8 cellular contexts compared by ENCODE assay signal in genomic region chr20:347640-348484, GRCh38. TPM values are rescaled to one million over a fixed set of nuclear protein-coding genes. Genes with fewer than 3 reads are reported as not detected.
DNase-seq lines count a peak whose midpoint lies in the region; ATAC-seq and TF ChIP-seq lines count a peak whose summit lies in the region.

No MANE protein-coding gene starts in this region.

- H3K36me3 ChIP-seq in BE2C = peaks cover 6% of the 10 kb centered on the region; the same call in 1 of the 2 replicates
- no peaks in the 10 kb centered on the region for H3K36me3 ChIP-seq in smooth muscle cell (ENCODE audit: low read depth)

- H3K36me3 Mint-ChIP-seq in WTC11 = peaks cover 2% of the 10 kb centered on the region; the same call in 1 of the 2 replicates

- peak; percentile 72 for ATAC-seq in GM19035 (IDR thresholded peaks at IDR 0.05; ENCODE audit: unreplicated experiment)
- peak; percentile 71 for ATAC-seq in HG03159 (IDR thresholded peaks at IDR 0.05; ENCODE audit: unreplicated experiment)
- ATAC-seq in WTC11 = peak; percentile 80

- H3K4me2 ChIP-seq in smooth muscle cell = peak overlapping the region; percentile 98

- peak overlapping the region; percentile 70 for H3K4me3 ChIP-seq in BE2C (ENCODE audit: low read depth, low read length)
- peak overlapping the region; percentile 82 for H3K4me3 ChIP-seq in smooth muscle cell

- H3K27me3 ChIP-seq in BE2C (no peaks in the 10 kb centered on the region), smooth muscle cell (ENCODE audit: low read depth) (no peaks in the 10 kb centered on the region)

- no peaks in the 10 kb centered on the region for H3K9me3 ChIP-seq in BE2C
- H3K9me3 ChIP-seq in smooth muscle cell (replicated peaks; ENCODE audit: low read depth) = no peaks in the 10 kb centered on the region

- no peaks in the 10 kb centered on the region for H3K9me3 Mint-ChIP-seq in WTC11

- H3K79me2 ChIP-seq in smooth muscle cell (ENCODE audit: low read depth) = peaks cover 17% of the 10 kb centered on the region

- TF ChIP-seq CTCF in BE2C (IDR thresholded peaks at IDR 0.05; ENCODE audit: low read depth, low read length) (no peak), WTC11 (IDR thresholded peaks at IDR 0.05) (no peak), smooth muscle cell (IDR thresholded peaks at IDR 0.05; ENCODE audit: borderline replicate concordance, insufficient read depth, poor library complexity, severe bottlenecking) (no peak)

- no peaks in the 10 kb centered on the region; the same call in 1 of the 2 replicates for H3K4me1 ChIP-seq in BE2C
- H3K4me1 ChIP-seq in smooth muscle cell (ENCODE audit: low read depth) = peaks cover 10% of the 10 kb centered on the region

- H3K4me3 Mint-ChIP-seq in WTC11 = peak overlapping the region; percentile 89

- peak overlapping the region; percentile 77 for H2AFZ ChIP-seq in smooth muscle cell (ENCODE audit: low read depth)

- H4K20me1 ChIP-seq in smooth muscle cell (ENCODE audit: low read depth) = peaks cover 4% of the 10 kb centered on the region

- CTCF ChIA-PET in WTC11 (lab: Charles Lee) = interaction anchor here (0.9 to 4.2 kb wide), 13 partner anchors 8 to 195 kb away, joined by 3 to 37 read pairs (median 4); partner anchors contain the start of genes SOX12, TBC1D20 and TRIB3

- H3K4me1 Mint-ChIP-seq in WTC11 = peaks cover 17% of the 10 kb centered on the region

- POLR2A ChIA-PET in WTC11 (lab: Charles Lee) = interaction anchor here (0.5 to 1.7 kb wide), 12 partner anchors 8 to 69 kb away, joined by 3 to 13 read pairs (median 4); partner anchors contain the start of gene SOX12

- H3K27ac Mint-ChIP-seq in WTC11 = peak overlapping the region; percentile 93

- peaks cover 13% of the 10 kb centered on the region for H3F3A ChIP-seq in smooth muscle cell (ENCODE audit: low read depth)

- peak overlapping the region; percentile 89 for H3K9ac ChIP-seq in smooth muscle cell (ENCODE audit: low read depth)

- peak overlapping the region; percentile 97 for H3K27ac ChIP-seq in smooth muscle cell (ENCODE audit: low read depth)

- 2% methylated on average over 31 of the region's 61 CpGs for WGBS in smooth muscle cell (ENCODE audit: low lambda C conversion rate)

- H3K27me3 Mint-ChIP-seq in WTC11 (ENCODE audit: low read depth) = peaks cover 15% of the 10 kb centered on the region

- DNase-seq in BE2C = peak; percentile 97
- DNase-seq in NCI-H2196 treated with DMSO at 0.1 percent for 48 hours (lab: John Stamatoyannopoulos, UW; ENCODE audit: unreplicated experiment) = peak; percentile 93
- peak; percentile 97 for DNase-seq in WTC11 (ENCODE audit: low spot score)
- peak; percentile 52 to 72 for DNase-seq in cerebellar nuclear complex (lab: John Stamatoyannopoulos, UW)
- peak; percentile 95 for DNase-seq in iris pigment epithelial cell (ENCODE audit: low read depth)
- peak; percentile 90 for DNase-seq in smooth muscle cell (lab: John Stamatoyannopoulos, UW; ENCODE audit: unreplicated experiment)

TF ChIP-seq in WTC11, 78 proteins besides CTCF, POLR2A, EP300 and RAD21 (continues in another document):
- TF ChIP-seq CREM (CRISPR knock-in tag; IDR thresholded peaks at IDR 0.05) = peak; percentile 37; the same call in 1 of the 2 replicates
- no peak for TF ChIP-seq ZNF671 (CRISPR knock-in tag; IDR thresholded peaks at IDR 0.05)
- peak; percentile 62; the same call in 1 of the 2 replicates for TF ChIP-seq ETV6 (CRISPR knock-in tag; IDR thresholded peaks at IDR 0.05)
- peak; percentile 74; the same call in 1 of the 2 replicates for TF ChIP-seq TEAD1 (CRISPR knock-in tag; IDR thresholded peaks at IDR 0.05)
- no peak for TF ChIP-seq USF2 (CRISPR knock-in tag; IDR thresholded peaks at IDR 0.05)
- TF ChIP-seq HMGXB4 (CRISPR knock-in tag; IDR thresholded peaks at IDR 0.05) = peak; percentile 53; the same call in 1 of the 2 replicates
- TF ChIP-seq NFE2L1 (CRISPR knock-in tag; IDR thresholded peaks at IDR 0.05) = no peak; the same call in 1 of the 2 replicates
- TF ChIP-seq STAT6 (CRISPR knock-in tag; conservative IDR thresholded peaks at IDR 0.05; ENCODE audit: low read depth) = no peak
- TF ChIP-seq JUN (CRISPR knock-in tag; IDR thresholded peaks at IDR 0.05) = no peak
- TF ChIP-seq USF1 (CRISPR knock-in tag; IDR thresholded peaks at IDR 0.05) = no peak
- 0 out of 2 replicates have a peak, but pooled peaks have one; percentile 44 for TF ChIP-seq MYBL2 (CRISPR knock-in tag; IDR thresholded peaks at IDR 0.05)

RNA-seq across cellular contexts. Expression of gene NRSN2, which starts 1.0 kb away (rescaled TPM):
- polyA plus RNA-seq in BE2C (2012; ENCODE audit: insufficient read depth, insufficient read length, low read depth) = 55.0 TPM
- 23.0 to 23.7 TPM (median 23.3 TPM) in 3 replicates for total RNA-seq in WTC11 (2021)
- 31.5 and 50.1 TPM in 2 replicates for total RNA-seq in smooth muscle cell
- 99.1 and 107 TPM in 2 replicates for polyA plus RNA-seq in smooth muscle cell

RNA-seq across cellular contexts. Expression of gene SOX12, which starts 22.5 kb away (rescaled TPM):
- polyA plus RNA-seq in BE2C (2012; ENCODE audit: insufficient read depth, insufficient read length, low read depth) = 27.4 TPM
- total RNA-seq in WTC11 (2021) (59.1 to 76.3 TPM (median 72.5 TPM) in 3 replicates), smooth muscle cell (3.3 and 7.1 TPM in 2 replicates)
- 16.6 and 17.7 TPM in 2 replicates for polyA plus RNA-seq in smooth muscle cell

RNA-seq across cellular contexts. Expression of gene TRIB3, which starts 32.7 kb away (rescaled TPM):
- polyA plus RNA-seq in BE2C (2012; ENCODE audit: insufficient read depth, insufficient read length, low read depth) = 157 TPM
- total RNA-seq in WTC11 (2021) (7.8 to 9.2 TPM (median 8.7 TPM) in 3 replicates), smooth muscle cell (18.6 and 21.2 TPM in 2 replicates)
- polyA plus RNA-seq in smooth muscle cell = 25.7 TPM in 2 replicates

RNA-seq across cellular contexts. Expression of gene ZCCHC3, which starts 50.5 kb away (rescaled TPM):
- 72.9 TPM for polyA plus RNA-seq in BE2C (2012; ENCODE audit: insufficient read depth, insufficient read length, low read depth)
- total RNA-seq in WTC11 (2021) (43.6 to 54.1 TPM (median 52.6 TPM) in 3 replicates), smooth muscle cell (25.9 and 27.7 TPM in 2 replicates)
- polyA plus RNA-seq in smooth muscle cell = 26.2 and 32.4 TPM in 2 replicates

RNA-seq across cellular contexts. Expression of gene C20orf96, which starts 57.3 kb away (rescaled TPM):
- polyA plus RNA-seq in BE2C (2012; ENCODE audit: insufficient read depth, insufficient read length, low read depth) = 4.6 TPM
- 22.1 to 30.3 TPM (median 27.8 TPM) in 3 replicates for total RNA-seq in WTC11 (2021)
- 2.8 and 9.2 TPM in 2 replicates for total RNA-seq in smooth muscle cell
- 11.2 and 11.7 TPM in 2 replicates for polyA plus RNA-seq in smooth muscle cell

Comparison
In these comparisons a context has a peak if more than half of its experiments do, and no peak if none do; other contexts are left out.
1. Peak in every context shown above with its lines: DNase-seq, ATAC-seq, H3K4me3 ChIP-seq and H3K27ac ChIP-seq.